In genomic region chr2:133608291-133608690, GRCh38 we compare ENCODE assay signal across 19 cellular contexts. TPM values are rescaled to one million over a fixed set of nuclear protein-coding genes. Genes with fewer than 3 reads are reported as not detected.
DNase-seq lines count a peak whose midpoint lies in the region; ATAC-seq, FAIRE-seq and TF ChIP-seq lines count a peak whose summit lies in the region.
"Had no signal": no experiment of that assay in that cellular context is flagged by ENCODE, and none has a peak within 500 bp of the region (broad histone marks: within the 10 kb centered on the region; RNA-seq: fewer than 3 reads in every experiment).

No MANE protein-coding gene starts in this region.

- no peak for FAIRE-seq in endothelial cell of umbilical vein (lab: Jason Lieb, UNC)
- FAIRE-seq: GM12878, GM18507, H1 had no signal

- H3K27ac ChIP-seq in right atrium auricular region (no peak overlapping the region), endothelial cell of umbilical vein (ENCODE audit: insufficient read depth, low read depth, low read length) (no peak overlapping the region), smooth muscle cell (ENCODE audit: low read depth) (peak overlapping the region; percentile 92)
- H3K27ac ChIP-seq: 22Rv1, BLaER1, HL-60 had no signal

- no peaks in the 10 kb centered on the region for H3K4me1 Mint-ChIP-seq in activated T-cell treated with anti-CD3 and anti-CD28 coated beads, Interleukin-2, amount 50 U/mL, for 4 hours (ENCODE audit: low read depth)
- H3K4me1 Mint-ChIP-seq: CD4-positive, CD25-positive, alpha-beta regulatory T cell had no signal

- TSS peak; percentile 54 for BruUV-seq in endothelial cell of umbilical vein (replicated peaks; lab: Mats Ljungman, UMichigan)

- WGBS in smooth muscle cell (ENCODE audit: low lambda C conversion rate): 96% methylated on average over 1 of the region's 1 CpG

- H3K4me2 ChIP-seq in endothelial cell of umbilical vein (ENCODE audit: insufficient read depth, low read length) (peak overlapping the region; percentile 35), smooth muscle cell (peak overlapping the region; percentile 28)
- H3K4me2 ChIP-seq: BLaER1 had no signal

- POLR2A ChIA-PET in endothelial cell of umbilical vein (lab: Charles Lee): no interaction called here

- ATAC-seq in Right ventricle myocardium superior (ENCODE audit: poor library complexity) (peak; percentile 32), GM19023 (IDR thresholded peaks at IDR 0.05; ENCODE audit: unreplicated experiment) (no peak)
- ATAC-seq in activated T-cell treated with anti-CD3 and anti-CD28 coated beads, Interleukin-2, amount 50 U/mL, for 4 hours: no peak
- ATAC-seq: GM12878 had no signal

- dilution Hi-C loops in endothelial cell of umbilical vein (cut with MboI; ENCODE audit: extremely low pct_ligation_motif_present, low sequenced_read_pairs): no loop called here

- H3K4me3 Mint-ChIP-seq in activated T-cell treated with anti-CD3 and anti-CD28 coated beads, Interleukin-2, amount 50 U/mL, for 4 hours: no peak overlapping the region
- H3K4me3 Mint-ChIP-seq: CD4-positive, CD25-positive, alpha-beta regulatory T cell had no signal

- peak overlapping the region; percentile 5 for H2AFZ ChIP-seq in endothelial cell of umbilical vein (ENCODE audit: low read depth, low read length)
- H2AFZ ChIP-seq in smooth muscle cell (ENCODE audit: low read depth): no peak overlapping the region

- H3K79me2 ChIP-seq in endothelial cell of umbilical vein (ENCODE audit: control insufficient read depth, insufficient read depth, low read length) (no peaks in the 10 kb centered on the region), smooth muscle cell (ENCODE audit: low read depth) (no peaks in the 10 kb centered on the region)

- no peaks in the 10 kb centered on the region for H3K9me3 Mint-ChIP-seq in activated T-cell treated with anti-CD3 and anti-CD28 coated beads, Interleukin-2, amount 50 U/mL, for 4 hours

- no peaks in the 10 kb centered on the region for H3K27me3 Mint-ChIP-seq in activated T-cell treated with anti-CD3 and anti-CD28 coated beads, Interleukin-2, amount 50 U/mL, for 4 hours (ENCODE audit: low read depth)
- H3K27me3 Mint-ChIP-seq: CD4-positive, CD25-positive, alpha-beta regulatory T cell had no signal

- H3K4me3 ChIP-seq in right atrium auricular region (no peak overlapping the region), endothelial cell of umbilical vein (replicated peaks in 1 of 3; ENCODE audit: insufficient read depth in 1 of 3, low read depth in 1 of 3, low read length in 3 of 3) (no peak overlapping the region), smooth muscle cell (no peak overlapping the region)
- H3K4me3 ChIP-seq: BLaER1, GM12878, HAP-1 had no signal

- H3K9me3 ChIP-seq in right atrium auricular region (no peaks in the 10 kb centered on the region), endothelial cell of umbilical vein (replicated peaks; ENCODE audit: control insufficient read depth, insufficient read depth, low read length) (no peaks in the 10 kb centered on the region), smooth muscle cell (replicated peaks; ENCODE audit: low read depth) (no peaks in the 10 kb centered on the region)
- H3K9me3 ChIP-seq: BLaER1, HAP-1 had no signal

- H3K9me1 ChIP-seq in endothelial cell of umbilical vein (replicated peaks; ENCODE audit: control insufficient read depth, extremely low read depth, insufficient read depth, low read length): no peaks in the 10 kb centered on the region

- H3K36me3 Mint-ChIP-seq in activated T-cell treated with anti-CD3 and anti-CD28 coated beads, Interleukin-2, amount 50 U/mL, for 4 hours (ENCODE audit: insufficient read depth): no peaks in the 10 kb centered on the region
- H3K36me3 Mint-ChIP-seq: CD4-positive, CD25-positive, alpha-beta regulatory T cell had no signal

- TF ChIP-seq POLR2A in endothelial cell of umbilical vein (IDR thresholded peaks at IDR 0.05; ENCODE audit: low read depth, low read length): no peak

- H3K36me3 ChIP-seq in right atrium auricular region (no peaks in the 10 kb centered on the region), endothelial cell of umbilical vein (ENCODE audit: control insufficient read depth in 2 of 2, extremely low read depth in 1 of 2, insufficient read depth in 2 of 2, low read length in 2 of 2) (no peaks in the 10 kb centered on the region), smooth muscle cell (ENCODE audit: low read depth) (no peaks in the 10 kb centered on the region)
- H3K36me3 ChIP-seq: BLaER1, HAP-1 had no signal

- intact Hi-C loops in Right ventricle myocardium superior (cut with DNase I): no loop called here
- intact Hi-C loops in endothelial cell of umbilical vein (cut with micrococcal nuclease): no loop called here

- H4K20me1 ChIP-seq in endothelial cell of umbilical vein (replicated peaks; ENCODE audit: control insufficient read depth, extremely low read depth, insufficient read depth, low read length) (no peaks in the 10 kb centered on the region), smooth muscle cell (ENCODE audit: low read depth) (no peaks in the 10 kb centered on the region)
- H4K20me1 ChIP-seq: BLaER1 had no signal

- H3K4me1 ChIP-seq in right atrium auricular region: peaks cover 0 to 4% of the 10 kb centered on the region in 2 donors
- peaks cover 10% of the 10 kb centered on the region for H3K4me1 ChIP-seq in endothelial cell of umbilical vein (ENCODE audit: control insufficient read depth, extremely low read depth, insufficient read depth, low read length)
- H3K4me1 ChIP-seq in smooth muscle cell (ENCODE audit: low read depth): peaks cover 37% of the 10 kb centered on the region
- H3K4me1 ChIP-seq: BLaER1, HAP-1 had no signal

- TF ChIP-seq CTCF in right atrium auricular region (IDR thresholded peaks at IDR 0.05) (no peak), endothelial cell of umbilical vein (IDR thresholded peaks at IDR 0.05; ENCODE audit: extremely low read depth in 1 of 2, insufficient read depth in 1 of 2, low read depth in 1 of 2, low read length in 2 of 2) (no peak), smooth muscle cell (IDR thresholded peaks at IDR 0.05; ENCODE audit: borderline replicate concordance, insufficient read depth, poor library complexity, severe bottlenecking) (no peak)

- DNase-seq in Right ventricle myocardium superior (no peak), right atrium auricular region (ENCODE audit: low spot score) (no peak), M059J (ENCODE audit: low read depth) (peak; percentile 48), endothelial cell of umbilical vein (ENCODE audit: low read depth, low spot score) (peak; percentile 21), smooth muscle cell (lab: John Stamatoyannopoulos, UW; ENCODE audit: unreplicated experiment) (no peak), epidermal melanocyte (ENCODE audit: insufficient read length, low spot score) (no peak)
- no peak for DNase-seq in activated T-cell treated with anti-CD3 and anti-CD28 coated beads, Interleukin-2, amount 50 U/mL, for 4 hours
- DNase-seq: AML-193; CD4-positive, CD25-positive, alpha-beta regulatory T cell; DMS53 had no signal

- no peaks in the 10 kb centered on the region for H3F3A ChIP-seq in smooth muscle cell (ENCODE audit: low read depth)

- CTCF ChIA-PET in endothelial cell of umbilical vein (lab: Charles Lee): interaction anchor here (0.9 to 3.3 kb wide), 4 partner anchors 17 to 172 kb away, joined by 3 to 10 read pairs (median 6); no protein-coding TSS in a partner anchor

- no peak overlapping the region for H3K9ac ChIP-seq in endothelial cell of umbilical vein (replicated peaks; ENCODE audit: extremely low read depth, insufficient read depth, low read length)
- peak overlapping the region; percentile 61 for H3K9ac ChIP-seq in smooth muscle cell (ENCODE audit: low read depth)
- H3K9ac ChIP-seq: BLaER1 had no signal

- H3K27me3 ChIP-seq in right atrium auricular region (no peaks in the 10 kb centered on the region), endothelial cell of umbilical vein (ENCODE audit: control insufficient read depth in 2 of 2, insufficient read depth in 2 of 2, low read length in 2 of 2) (no peaks in the 10 kb centered on the region), smooth muscle cell (ENCODE audit: low read depth) (no peaks in the 10 kb centered on the region)
- H3K27me3 ChIP-seq: BLaER1 had no signal

TF ChIP-seq in endothelial cell of umbilical vein, 7 proteins besides CTCF, POLR2A, EP300 and RAD21:
- no peak for TF ChIP-seq EZH2 (IDR thresholded peaks at IDR 0.05; ENCODE audit: borderline replicate concordance, low read depth, low read length, severe bottlenecking)
- TF ChIP-seq MAX (IDR thresholded peaks at IDR 0.05; ENCODE audit: insufficient read depth, insufficient read length): no peak

RNA-seq across cellular contexts. Expression of gene NCKAP5, which starts 40.0 kb away (rescaled TPM):
- 7.9 TPM for total RNA-seq in Right ventricle myocardium superior
- total RNA-seq in right atrium auricular region: 1 to 10 TPM; 3.6 to 5.4 TPM
- 3.6 and 6.5 TPM in 2 replicates for total RNA-seq in M059J (2014; rRNA removed; shearing (Covaris generic))
- 3.0 and 3.3 TPM in 2 replicates for total RNA-seq in endothelial cell of umbilical vein
- 0.46 and 0.47 TPM in 2 replicates for polyA plus RNA-seq in endothelial cell of umbilical vein
- 0.30 and 0.38 TPM in 2 replicates for polyA plus RNA-seq in endothelial cell of umbilical vein (2011; cell fraction: cytosol; rRNA removed)
- 1.2 and 1.3 TPM in 2 replicates for polyA plus RNA-seq in endothelial cell of umbilical vein (2011; cell fraction: nucleus; rRNA removed)
- polyA plus RNA-seq in endothelial cell of umbilical vein (2012): 0.50 and 0.58 TPM in 2 replicates
- polyA minus RNA-seq in endothelial cell of umbilical vein: 1.7 and 2.2 TPM in 2 replicates
- polyA minus RNA-seq in endothelial cell of umbilical vein (2011; cell fraction: cytosol; rRNA and poly(A)+ RNA removed): 3.6 TPM
- polyA minus RNA-seq in endothelial cell of umbilical vein (2011; cell fraction: nucleus; rRNA and poly(A)+ RNA removed): 5.3 and 5.7 TPM in 2 replicates
- total RNA-seq in smooth muscle cell: 9.5 and 13.2 TPM in 2 replicates
- 4.3 and 4.6 TPM in 2 replicates for polyA plus RNA-seq in smooth muscle cell
- total RNA-seq in activated T-cell treated with anti-CD3 and anti-CD28 coated beads, Interleukin-2, amount 50 U/mL, for 4 hours: under 1 TPM in 1 of 3 donors, not detected in 2; 0.03 TPM
- total RNA-seq: CD4-positive, CD25-positive, alpha-beta regulatory T cell; G401 had no signal
- polyA plus RNA-seq: CD4-positive, CD25-positive, alpha-beta regulatory T cell had no signal

Comparison
In these comparisons a context has a peak if more than half of its experiments do, and no peak if none do; other contexts are left out.
1. DNase-seq: peak in M059J (single experiment) and endothelial cell of umbilical vein (single experiment); none in Right ventricle myocardium superior (single experiment), right atrium auricular region (single experiment), smooth muscle cell (single experiment), epidermal melanocyte (single experiment) and activated T-cell treated with anti-CD3 and anti-CD28 coated beads, Interleukin-2, amount 50 U/mL, for 4 hours (single experiment).